5 cellular contexts compared by ENCODE assay signal in genomic region chr1:144964765-144965164, GRCh38.
DNase-seq lines count a peak whose midpoint lies in the region; ATAC-seq and TF ChIP-seq lines count a peak whose summit lies in the region.
"Not testable (repeated sequence)": the region's sequence is repeated elsewhere in the genome, so short reads cannot be mapped to it uniquely, and the experiment has no call there.

No MANE protein-coding gene starts in this region.

- H3K9me3 Mint-ChIP-seq in chondrocyte (ENCODE audit: low read depth), result not testable (repeated sequence)

- not testable (repeated sequence) for H3K27ac Mint-ChIP-seq in chondrocyte (ENCODE audit: unreplicated experiment)

- TF ChIP-seq EP300 in upper lobe of left lung (IDR thresholded peaks at IDR 0.05), result not testable (repeated sequence)

- not testable (repeated sequence) for H3K27me3 Mint-ChIP-seq in chondrocyte (ENCODE audit: low read depth)

- H3K36me3 ChIP-seq in right lobe of liver, upper lobe of left lung: not testable (repeated sequence)

- not testable (repeated sequence) for H3K27ac ChIP-seq in right lobe of liver, upper lobe of left lung

- WGBS in right lobe of liver (ENCODE audit: insufficient coverage, low coverage, low lambda C conversion rate, missing lambda C conversion rate), result no CpG with 5 or more reads among the region's 12 CpGs
- WGBS in upper lobe of left lung, 2 donors, result 90% methylated on average over 9 of the region's 12 CpGs; no CpG with 5 or more reads in 1 of the 2 donors

- peak overlapping the region; percentile 50 for H3K4me3 Mint-ChIP-seq in chondrocyte (ENCODE audit: unreplicated experiment)

- ATAC-seq in right lobe of liver; upper lobe of left lung (ENCODE audit: low FRiP score in 2 of 2): not testable (repeated sequence)

- not testable (repeated sequence) for H3K9me3 ChIP-seq in right lobe of liver, upper lobe of left lung

- intact Hi-C loops in right lobe of liver (cut with DNase I), result not testable (repeated sequence)

- TF ChIP-seq CTCF in chondrocyte (IDR thresholded peaks at IDR 0.05); right lobe of liver (IDR thresholded peaks at IDR 0.05); upper lobe of left lung (IDR thresholded peaks at IDR 0.05): not testable (repeated sequence)

- not testable (repeated sequence) for H3K4me1 Mint-ChIP-seq in chondrocyte (ENCODE audit: low read depth)

- not testable (repeated sequence) for TF ChIP-seq POLR2A in right lobe of liver (IDR thresholded peaks at IDR 0.05); upper lobe of left lung (IDR thresholded peaks at IDR 0.05)

- peak; percentile 0 for DNase-seq in Ammon's horn (ENCODE audit: low spot score)
- peak; percentile 72 for DNase-seq in chondrocyte (ENCODE audit: low spot score)
- peak; percentile 16 for DNase-seq in ecto neural progenitor cell (ENCODE audit: low spot score)
- peak in 2 of 3 donors; percentile 15 to 44 for DNase-seq in right lobe of liver
- DNase-seq in upper lobe of left lung, result peak; percentile 14 to 33

- H3K4me3 ChIP-seq in right lobe of liver, upper lobe of left lung: not testable (repeated sequence)

- not testable (repeated sequence) for H3K27me3 ChIP-seq in right lobe of liver, upper lobe of left lung

- not testable (repeated sequence) for H3K36me3 Mint-ChIP-seq in chondrocyte (ENCODE audit: low read depth)

- H3K4me1 ChIP-seq in right lobe of liver, upper lobe of left lung: not testable (repeated sequence)

Comparison
In these comparisons a context has a peak if more than half of its experiments do, and no peak if none do; other contexts are left out.
1. DNase-seq: peak in every context shown above with its lines; median percentile 72 in chondrocyte; 30 in right lobe of liver; 24 in upper lobe of left lung; 16 in ecto neural progenitor cell; 0 in Ammon's horn.